Comparison of ENCODE assay signal across 18 cellular contexts in the genomic region with DNA sequence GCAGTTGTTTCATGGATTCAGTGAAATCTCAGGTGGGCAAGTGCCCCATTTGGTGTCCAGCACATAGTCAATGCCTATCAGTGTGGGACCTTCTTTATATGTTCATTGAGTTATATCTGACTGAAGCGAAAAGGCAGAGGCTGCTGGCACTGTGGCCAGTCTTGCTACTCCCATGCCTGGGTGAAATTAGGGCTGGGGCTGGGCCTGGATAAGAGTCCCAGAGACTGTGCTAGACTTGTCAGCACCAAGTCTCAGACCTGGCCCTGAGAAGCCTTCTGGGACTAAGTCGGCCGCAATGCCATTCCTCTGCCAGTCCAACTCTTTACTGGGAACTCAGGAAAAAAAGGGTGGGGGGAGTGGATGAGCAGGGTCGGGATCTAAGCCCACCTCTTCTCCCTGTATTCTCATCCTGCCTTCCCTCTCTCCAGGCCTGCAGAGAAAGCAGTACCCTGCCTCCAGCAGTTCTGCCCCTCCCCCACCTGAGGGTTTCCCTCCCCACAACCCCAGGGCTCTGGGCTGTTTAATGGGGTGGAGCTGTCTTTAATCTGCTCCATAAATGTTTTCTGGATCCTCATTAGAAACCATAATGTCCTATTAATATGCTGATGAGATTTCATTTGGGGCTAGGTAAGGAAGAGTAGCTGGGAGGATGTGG.
DNase-seq lines count a peak whose midpoint lies in the region; ATAC-seq, FAIRE-seq and TF ChIP-seq lines count a peak whose summit lies in the region.
"Had no signal": no experiment of that assay in that cellular context is flagged by ENCODE, and none has a peak within 500 bp of the region (broad histone marks: within the 10 kb centered on the region; RNA-seq: fewer than 3 reads in every experiment).

No MANE protein-coding gene starts in this region.

- H3K4me2 ChIP-seq in mammary epithelial cell (ENCODE audit: insufficient read depth, low read depth, low read length) (peak overlapping the region; percentile 10), astrocyte (ENCODE audit: low read length) (no peak overlapping the region), keratinocyte (ENCODE audit: control insufficient read depth, extremely low read depth, insufficient read depth, low read depth, low read length) (peak overlapping the region; percentile 4)

- ATAC-seq in HG02798 (IDR thresholded peaks at IDR 0.05; ENCODE audit: poor library complexity, unreplicated experiment): no peak

- no peak for DNase-seq in mammary epithelial cell
- DNase-seq in breast epithelium (ENCODE audit: low spot score in 2 of 2): no peak
- DNase-seq in astrocyte (ENCODE audit: low read depth): no peak
- no peak for DNase-seq in keratinocyte (ENCODE audit: low read depth, low spot score)
- DNase-seq in type B pancreatic cell (ENCODE audit: extremely low spot score, unreplicated experiment): peak; percentile 51
- no peak for DNase-seq in anterior cingulate cortex (lab: John Stamatoyannopoulos, UW)
- DNase-seq in hypothalamus (lab: John Stamatoyannopoulos, UW): no peak
- DNase-seq: DMS79 treated with DMSO at 0.1 percent for 48 hours, HFFc6, KG1, NCI-H1048, NCI-H1436 treated with DMSO at 0.1 percent for 48 hours, NCI-H2029, NCI-H2171, NCI-H526, SHP77 treated with DMSO at 0.1 percent for 48 hours had no signal

- H3K9me3 Mint-ChIP-seq in astrocyte (ENCODE audit: unreplicated experiment): no peaks in the 10 kb centered on the region
- no peaks in the 10 kb centered on the region for H3K9me3 Mint-ChIP-seq in type B pancreatic cell
- H3K9me3 Mint-ChIP-seq: HFFc6 had no signal

- H3K27me3 Mint-ChIP-seq in astrocyte (ENCODE audit: low read depth, unreplicated experiment) (peaks cover 17% of the 10 kb centered on the region), type B pancreatic cell (no peaks in the 10 kb centered on the region)

- no peak overlapping the region for H3K9ac ChIP-seq in mammary epithelial cell (ENCODE audit: insufficient read depth, low read length)
- H3K9ac ChIP-seq in astrocyte (ENCODE audit: low read length): no peak overlapping the region
- no peak overlapping the region for H3K9ac ChIP-seq in keratinocyte (ENCODE audit: control insufficient read depth, extremely low read depth, insufficient read depth, low read length)

- intact Hi-C loops in mammary epithelial cell (cut with micrococcal nuclease): no loop called here
- intact Hi-C loops in breast epithelium (cut with DNase I; ENCODE audit: low total_unique reads): loop anchor here (10.0 kb wide), 1 partner anchor 1564 kb away; no protein-coding TSS in a partner anchor

- peak; percentile 29 for FAIRE-seq in astrocyte (lab: Jason Lieb, UNC)
- FAIRE-seq in keratinocyte (lab: Jason Lieb, UNC): no peak

- 95% methylated on average over 3 of the region's 4 CpGs for WGBS in mammary epithelial cell (ENCODE audit: low coverage, missing lambda C conversion rate)

- dilution Hi-C loops in mammary epithelial cell (cut with HindIII; ENCODE audit: low sequenced_read_pairs): no loop called here
- dilution Hi-C loops in keratinocyte (cut with MboI; ENCODE audit: extremely low pct_ligation_motif_present, low sequenced_read_pairs): no loop called here

- H3K9me3 ChIP-seq in mammary epithelial cell (replicated peaks; ENCODE audit: insufficient read depth, low read length) (no peaks in the 10 kb centered on the region), breast epithelium (no peaks in the 10 kb centered on the region), astrocyte (ENCODE audit: insufficient read depth, low read depth, low read length) (no peaks in the 10 kb centered on the region), keratinocyte (ENCODE audit: control insufficient read depth, low read depth, low read length) (no peaks in the 10 kb centered on the region)

- TF ChIP-seq CTCF in mammary epithelial cell (conservative IDR thresholded peaks at IDR 0.05 in 1 of 2, IDR thresholded peaks at IDR 0.05 in 1 of 2; ENCODE audit: extremely low read depth in 1 of 2, insufficient read depth in 1 of 2, low read depth in 1 of 2, low read length in 2 of 2): no peak
- no peak for TF ChIP-seq CTCF in breast epithelium (IDR thresholded peaks at IDR 0.05)
- TF ChIP-seq CTCF in astrocyte (IDR thresholded peaks at IDR 0.05; ENCODE audit: insufficient read depth, low read depth, low read length): no peak
- no peak for TF ChIP-seq CTCF in keratinocyte (optimal IDR thresholded peaks at IDR 0.05 in 1 of 3, IDR thresholded peaks at IDR 0.05 in 1 of 3, conservative IDR thresholded peaks at IDR 0.05 in 1 of 3; ENCODE audit: extremely low read depth in 1 of 3, insufficient read depth in 2 of 3, low read length in 3 of 3)
- TF ChIP-seq CTCF in type B pancreatic cell (conservative IDR thresholded peaks at IDR 0.05): no peak

- H3K4me3 ChIP-seq in mammary epithelial cell (replicated peaks in 1 of 3; ENCODE audit: insufficient read depth in 1 of 3, low read depth in 2 of 3, low read length in 3 of 3) (no peak overlapping the region), breast epithelium (no peak overlapping the region), astrocyte (ENCODE audit: insufficient read depth, low read depth, low read length) (no peak overlapping the region), keratinocyte (ENCODE audit: control insufficient read depth in 2 of 3, extremely low read depth in 1 of 3, insufficient read depth in 2 of 3, low read depth in 1 of 3, low read length in 3 of 3) (no peak overlapping the region)

- no peak overlapping the region for H3K27ac ChIP-seq in mammary epithelial cell (ENCODE audit: insufficient read depth, low read depth, low read length)
- H3K27ac ChIP-seq in breast epithelium: no peak overlapping the region
- no peak overlapping the region for H3K27ac ChIP-seq in astrocyte (ENCODE audit: low read depth, low read length)
- H3K27ac ChIP-seq in keratinocyte (ENCODE audit: control insufficient read depth, insufficient read depth, low read length): peak overlapping the region; percentile 39

- H3K27ac Mint-ChIP-seq in astrocyte (ENCODE audit: unreplicated experiment) (no peak overlapping the region), type B pancreatic cell (no peak overlapping the region)
- H3K27ac Mint-ChIP-seq: B cell, HFFc6 had no signal

- no peak for TF ChIP-seq POLR2A in breast epithelium (IDR thresholded peaks at IDR 0.05)

- H2AFZ ChIP-seq in mammary epithelial cell (ENCODE audit: low read depth, low read length): peak overlapping the region; percentile 77
- H2AFZ ChIP-seq in astrocyte (ENCODE audit: low read depth, low read length): no peak overlapping the region
- no peak overlapping the region for H2AFZ ChIP-seq in keratinocyte (ENCODE audit: control insufficient read depth, low read length)

- no peaks in the 10 kb centered on the region for H4K20me1 ChIP-seq in mammary epithelial cell (ENCODE audit: insufficient read depth, low read length)
- no peaks in the 10 kb centered on the region for H4K20me1 ChIP-seq in astrocyte (ENCODE audit: insufficient read depth, low read length)
- H4K20me1 ChIP-seq in keratinocyte (ENCODE audit: control insufficient read depth, extremely low read depth, insufficient read depth, low read length): no peaks in the 10 kb centered on the region

- in situ Hi-C loops in mammary epithelial cell (cut with MboI; ENCODE audit: low sequenced_read_pairs in 2 of 2): no loop called here

- no peaks in the 10 kb centered on the region for H3K9me1 ChIP-seq in keratinocyte (ENCODE audit: control insufficient read depth, extremely low read depth, insufficient read depth, low read length)

- no TSS peak for BruUV-seq in mammary epithelial cell (replicated peaks; lab: Mats Ljungman, UMichigan)

- no peaks in the 10 kb centered on the region for H3K4me1 Mint-ChIP-seq in astrocyte (ENCODE audit: low read depth, unreplicated experiment)
- peaks cover 8% of the 10 kb centered on the region for H3K4me1 Mint-ChIP-seq in type B pancreatic cell (ENCODE audit: unreplicated experiment)
- H3K4me1 Mint-ChIP-seq: B cell had no signal

- CTCF ChIA-PET in mammary epithelial cell (lab: Charles Lee; ENCODE audit: low non-redundant PET): no interaction called here

- H3K79me2 ChIP-seq in mammary epithelial cell (ENCODE audit: insufficient read depth, low read length) (no peaks in the 10 kb centered on the region), astrocyte (ENCODE audit: insufficient read depth, low read length) (no peaks in the 10 kb centered on the region), keratinocyte (ENCODE audit: control insufficient read depth, insufficient read depth, low read length) (no peaks in the 10 kb centered on the region)

- H3K27me3 ChIP-seq in mammary epithelial cell (ENCODE audit: insufficient read depth, low read length) (no peaks in the 10 kb centered on the region), breast epithelium (peaks cover 0 to 76% of the 10 kb centered on the region in 2 donors), astrocyte (ENCODE audit: insufficient read depth, low read length) (no peaks in the 10 kb centered on the region), keratinocyte (ENCODE audit: control insufficient read depth, extremely low read depth, insufficient read depth, low read length) (no peaks in the 10 kb centered on the region)

- H3K4me1 ChIP-seq in mammary epithelial cell (ENCODE audit: insufficient read depth, low read length): no peaks in the 10 kb centered on the region
- H3K4me1 ChIP-seq in breast epithelium: no peaks in the 10 kb centered on the region
- H3K4me1 ChIP-seq in astrocyte (ENCODE audit: insufficient read depth, low read length): no peaks in the 10 kb centered on the region
- H3K4me1 ChIP-seq in keratinocyte (ENCODE audit: control insufficient read depth, extremely low read depth, insufficient read depth, low read length): peaks cover 11% of the 10 kb centered on the region

- H3K36me3 Mint-ChIP-seq in astrocyte (ENCODE audit: low read depth, unreplicated experiment) (no peaks in the 10 kb centered on the region), type B pancreatic cell (no peaks in the 10 kb centered on the region)

- H3K36me3 ChIP-seq in mammary epithelial cell (ENCODE audit: insufficient read depth, low read length) (no peaks in the 10 kb centered on the region), breast epithelium (no peaks in the 10 kb centered on the region), astrocyte (ENCODE audit: insufficient read depth, low read length) (no peaks in the 10 kb centered on the region), keratinocyte (ENCODE audit: control insufficient read depth in 2 of 2, extremely low read depth in 1 of 2, insufficient read depth in 2 of 2, low read length in 2 of 2) (no peaks in the 10 kb centered on the region)

- no peak overlapping the region for H3K4me3 Mint-ChIP-seq in astrocyte (ENCODE audit: unreplicated experiment)
- no peak overlapping the region for H3K4me3 Mint-ChIP-seq in type B pancreatic cell
- H3K4me3 Mint-ChIP-seq: B cell, HFFc6 had no signal
